In genomic region chr4:173189117-173189693, GRCh38 we compare ENCODE assay signal across 1 cellular context.
TF ChIP-seq lines count a peak whose summit lies in the region.

No MANE protein-coding gene starts in this region.

TF ChIP-seq in K562, 482 proteins besides CTCF, POLR2A, EP300 and RAD21 (continued from another document):
- no peak for TF ChIP-seq THAP12 (CRISPR knock-in tag; IDR thresholded peaks at IDR 0.05)
- no peak for TF ChIP-seq BRCA1 (IDR thresholded peaks at IDR 0.05)
- no peak for TF ChIP-seq BRCA1 (CRISPR knock-in tag; IDR thresholded peaks at IDR 0.05)
- no peak for TF ChIP-seq BCLAF1 (IDR thresholded peaks at IDR 0.05; ENCODE audit: borderline replicate concordance in 1 of 2, control insufficient read depth in 1 of 2, low read depth in 2 of 2, low read length in 1 of 2)
- TF ChIP-seq HEY1 (CRISPR knock-in tag; IDR thresholded peaks at IDR 0.05; ENCODE audit: borderline replicate concordance) = no peak
- TF ChIP-seq ZNF184 (CRISPR knock-in tag; IDR thresholded peaks at IDR 0.05) = no peak
- no peak for TF ChIP-seq TBL1XR1 (IDR thresholded peaks at IDR 0.05; ENCODE audit: low read length in 2 of 2)
TF ChIP-seq in K562: peak in this region for 0.
